1 cellular context compared by ENCODE assay signal in genomic region chr15:71237456-71238188, GRCh38.
A peak's percentile ranks its signal among the peaks of the same experiment; 100 is the strongest.
TF ChIP-seq lines count a peak whose summit lies in the region.

No MANE protein-coding gene starts in this region.

TF ChIP-seq in K562, 482 proteins besides CTCF, POLR2A, EP300 and RAD21 (continued from another document and continues in another):
- TF ChIP-seq ZBTB33 (CRISPR knock-in tag; IDR thresholded peaks at IDR 0.05) = no peak
- TF ChIP-seq DEAF1 (CRISPR knock-in tag; IDR thresholded peaks at IDR 0.05) = no peak
- no peak for TF ChIP-seq FOXA1 (IDR thresholded peaks at IDR 0.05; ENCODE audit: borderline replicate concordance)
- TF ChIP-seq STAT5A (IDR thresholded peaks at IDR 0.05; ENCODE audit: borderline replicate concordance, low read length) = no peak
- no peak for TF ChIP-seq GTF2E2 (tag; IDR thresholded peaks at IDR 0.05)
- no peak for TF ChIP-seq ZFP91 (CRISPR knock-in tag; IDR thresholded peaks at IDR 0.05)
- TF ChIP-seq ZNF3 (CRISPR knock-in tag; IDR thresholded peaks at IDR 0.05) = no peak
- TF ChIP-seq E2F5 (CRISPR knock-in tag; IDR thresholded peaks at IDR 0.05) = no peak
- no peak for TF ChIP-seq SUPT5H (IDR thresholded peaks at IDR 0.05)
- no peak for TF ChIP-seq PCBP1 (IDR thresholded peaks at IDR 0.05; ENCODE audit: low read depth, low read length, poor library complexity, severe bottlenecking)
- TF ChIP-seq HIVEP1 (CRISPR knock-in tag; IDR thresholded peaks at IDR 0.05) = no peak
- TF ChIP-seq ZNF143 (CRISPR knock-in tag; IDR thresholded peaks at IDR 0.05) = no peak
- no peak for TF ChIP-seq TAF9B (IDR thresholded peaks at IDR 0.05; ENCODE audit: partially characterized antibody)
- no peak for TF ChIP-seq HMGN3 (IDR thresholded peaks at IDR 0.05; ENCODE audit: borderline replicate concordance, extremely low read depth, insufficient read length, low read depth, low read length)
- no peak for TF ChIP-seq DMBX1 (CRISPR knock-in tag; IDR thresholded peaks at IDR 0.05; ENCODE audit: borderline replicate concordance)
- TF ChIP-seq NUFIP1 (IDR thresholded peaks at IDR 0.05; ENCODE audit: partially characterized antibody) = no peak
- TF ChIP-seq POLR2B (IDR thresholded peaks at IDR 0.05; ENCODE audit: low read depth, partially characterized antibody) = no peak
- no peak for TF ChIP-seq ZNF696 (CRISPR knock-in tag; conservative IDR thresholded peaks at IDR 0.05)
- TF ChIP-seq FOXA3 (CRISPR knock-in tag; conservative IDR thresholded peaks at IDR 0.05 in 1 of 2, IDR thresholded peaks at IDR 0.05 in 1 of 2) = no peak
- TF ChIP-seq THAP7 (CRISPR knock-in tag; IDR thresholded peaks at IDR 0.05) = no peak
- TF ChIP-seq ZNF324 (CRISPR knock-in tag; IDR thresholded peaks at IDR 0.05) = no peak
- no peak for TF ChIP-seq KDM1A (IDR thresholded peaks at IDR 0.05)
- no peak for TF ChIP-seq SIX5 (IDR thresholded peaks at IDR 0.05; ENCODE audit: borderline replicate concordance in 1 of 2, insufficient read depth in 1 of 2, low read depth in 1 of 2, low read length in 2 of 2)
- TF ChIP-seq HNRNPUL1 (IDR thresholded peaks at IDR 0.05; ENCODE audit: low read length) = no peak
- no peak for TF ChIP-seq MAFF (IDR thresholded peaks at IDR 0.05; ENCODE audit: low read length)
- no peak for TF ChIP-seq TGIF2 (CRISPR knock-in tag; IDR thresholded peaks at IDR 0.05)
- TF ChIP-seq SIRT6 (IDR thresholded peaks at IDR 0.05; ENCODE audit: low read depth, low read length) = no peak
- TF ChIP-seq PHF8 (IDR thresholded peaks at IDR 0.05; ENCODE audit: borderline replicate concordance, low read length) = no peak
- TF ChIP-seq CBX5 (IDR thresholded peaks at IDR 0.05; ENCODE audit: borderline replicate concordance, low read depth) = no peak
- TF ChIP-seq ADNP (tag; IDR thresholded peaks at IDR 0.05) = no peak
- no peak for TF ChIP-seq SMARCB1 (IDR thresholded peaks at IDR 0.05; ENCODE audit: insufficient read length, low read depth)
- no peak for TF ChIP-seq ZBTB34 (CRISPR knock-in tag; IDR thresholded peaks at IDR 0.05)
- no peak for TF ChIP-seq BRD9 (IDR thresholded peaks at IDR 0.05; ENCODE audit: low read depth, partially characterized antibody)
- peak in 1 of 2 experiments; percentile 68; a peak in 1 of 4 replicates for TF ChIP-seq ZNF639 (CRISPR knock-in tag; conservative IDR thresholded peaks at IDR 0.05 in 1 of 2, IDR thresholded peaks at IDR 0.05 in 1 of 2)
- TF ChIP-seq TOE1 (IDR thresholded peaks at IDR 0.05; ENCODE audit: borderline replicate concordance) = no peak
- TF ChIP-seq TOE1 (CRISPR knock-in tag; IDR thresholded peaks at IDR 0.05; ENCODE audit: borderline replicate concordance, low read depth) = no peak
- TF ChIP-seq ATF3 (IDR thresholded peaks at IDR 0.05) = peak; percentile 45; the same call in 1 of the 2 replicates
- TF ChIP-seq ATF3 (CRISPR knock-in tag; conservative IDR thresholded peaks at IDR 0.05) = no peak
- no peak for TF ChIP-seq MAZ (CRISPR knock-in tag; conservative IDR thresholded peaks at IDR 0.05 in 1 of 2, IDR thresholded peaks at IDR 0.05 in 1 of 2)
- peak; percentile 77 for TF ChIP-seq MEIS2 (IDR thresholded peaks at IDR 0.05; ENCODE audit: partially characterized antibody)
- no peak for TF ChIP-seq RBM14 (IDR thresholded peaks at IDR 0.05; ENCODE audit: borderline replicate concordance, insufficient read depth, low read depth, low read length)
- peak; percentile 79 for TF ChIP-seq GABPA (tag; conservative IDR thresholded peaks at IDR 0.05; ENCODE audit: low read depth)
- TF ChIP-seq CAMTA2 (CRISPR knock-in tag; conservative IDR thresholded peaks at IDR 0.05) = no peak
